ENCODE assay signal across 18 cellular contexts in the genomic region with DNA sequence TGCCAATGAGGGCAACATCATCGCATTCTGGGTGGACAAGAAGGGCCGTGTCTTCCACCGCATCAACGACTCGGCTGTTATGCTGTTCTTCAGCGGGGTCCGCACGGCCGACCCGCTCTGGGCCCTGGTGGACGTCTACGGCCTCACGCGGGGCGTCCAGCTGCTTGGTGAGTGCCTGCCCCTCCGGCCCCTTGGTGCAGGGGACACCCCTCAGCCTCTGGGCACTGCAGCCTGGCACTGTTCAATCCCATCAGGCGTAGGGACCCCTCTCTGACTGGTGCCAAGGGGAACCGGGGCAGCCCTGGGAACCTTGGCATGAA.
"Had no signal": no experiment of that assay in that cellular context is flagged by ENCODE, and none has a peak within 500 bp of the region (broad histone marks: within the 10 kb centered on the region; RNA-seq: fewer than 3 reads in every experiment).

No MANE protein-coding gene starts in this region.

- H3K36me3 ChIP-seq: esophagus muscularis mucosa, gastroesophageal sphincter, heart right ventricle, left lung, lower lobe of right lung had no signal

- DNase-seq: dermis blood vessel endothelial cell; dorsolateral prefrontal cortex; effector CD4-positive, alpha-beta T cell; effector memory CD4-positive, alpha-beta T cell; foreskin keratinocyte; glutamatergic neuron; head of caudate nucleus; heart right ventricle; hippocampal formation; left cardiac atrium; left lung; left ventricle myocardium superior; lower lobe of right lung; mesenchymal stem cell had no signal

- H3K9me3 ChIP-seq: esophagus muscularis mucosa, gastroesophageal sphincter, heart right ventricle, left lung, lower lobe of right lung, mucosa of descending colon had no signal

- H3K4me1 ChIP-seq: esophagus muscularis mucosa, foreskin keratinocyte, gastroesophageal sphincter, heart right ventricle, left lung, lower lobe of right lung had no signal

- H3K27me3 ChIP-seq: dorsolateral prefrontal cortex, esophagus muscularis mucosa, gastroesophageal sphincter, left lung had no signal

- H3K4me3 ChIP-seq: coronary artery, dorsolateral prefrontal cortex, esophagus muscularis mucosa, gastroesophageal sphincter, heart right ventricle, left lung, lower lobe of right lung, mucosa of descending colon had no signal

- H3K27ac ChIP-seq: coronary artery, dorsolateral prefrontal cortex, esophagus muscularis mucosa, foreskin keratinocyte, gastroesophageal sphincter, heart right ventricle, left lung, lower lobe of right lung had no signal

- ATAC-seq: foreskin keratinocyte, left lung, left ventricle myocardium superior, lower lobe of right lung had no signal
